Comparison of ENCODE assay signal across 1 cellular context in genomic region chr19:17321655-17322489, GRCh38.
TF ChIP-seq lines count a peak whose summit lies in the region.

No MANE protein-coding gene starts in this region.

TF ChIP-seq in HepG2, 621 proteins besides CTCF, POLR2A, EP300 and RAD21:
- 0 out of 2 replicates have a peak, but pooled peaks have one; percentile 12 for TF ChIP-seq ZNF687 (CRISPR knock-in tag; IDR thresholded peaks at IDR 0.05)
- TF ChIP-seq BCL3 (CRISPR knock-in tag; IDR thresholded peaks at IDR 0.05): no peak
- TF ChIP-seq TCF7L2 (IDR thresholded peaks at IDR 0.05; ENCODE audit: low read depth, low read length): no peak
- no peak for TF ChIP-seq ZMYM3 (CRISPR knock-in tag; IDR thresholded peaks at IDR 0.05)
- TF ChIP-seq AKAP8 (CRISPR knock-in tag; IDR thresholded peaks at IDR 0.05): 0 out of 2 replicates have a peak, but pooled peaks have one; percentile 6
- TF ChIP-seq NR3C1 (CRISPR knock-in tag; IDR thresholded peaks at IDR 0.05): no peak
- TF ChIP-seq, protein P1, sequence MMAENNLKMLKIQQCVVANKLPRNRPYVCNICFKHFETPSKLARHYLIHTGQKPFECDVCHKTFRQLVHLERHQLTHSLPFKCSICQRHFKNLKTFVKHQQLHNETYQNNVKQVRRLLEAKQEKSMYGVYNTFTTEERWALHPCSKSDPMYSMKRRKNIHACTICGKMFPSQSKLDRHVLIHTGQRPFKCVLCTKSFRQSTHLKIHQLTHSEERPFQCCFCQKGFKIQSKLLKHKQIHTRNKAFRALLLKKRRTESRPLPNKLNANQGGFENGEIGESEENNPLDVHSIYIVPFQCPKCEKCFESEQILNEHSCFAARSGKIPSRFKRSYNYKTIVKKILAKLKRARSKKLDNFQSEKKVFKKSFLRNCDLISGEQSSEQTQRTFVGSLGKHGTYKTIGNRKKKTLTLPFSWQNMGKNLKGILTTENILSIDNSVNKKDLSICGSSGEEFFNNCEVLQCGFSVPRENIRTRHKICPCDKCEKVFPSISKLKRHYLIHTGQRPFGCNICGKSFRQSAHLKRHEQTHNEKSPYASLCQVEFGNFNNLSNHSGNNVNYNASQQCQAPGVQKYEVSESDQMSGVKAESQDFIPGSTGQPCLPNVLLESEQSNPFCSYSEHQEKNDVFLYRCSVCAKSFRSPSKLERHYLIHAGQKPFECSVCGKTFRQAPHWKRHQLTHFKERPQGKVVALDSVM (CRISPR knock-in tag; IDR thresholded peaks at IDR 0.05): no peak
- no peak for TF ChIP-seq ZNF703 (CRISPR knock-in tag; IDR thresholded peaks at IDR 0.05; ENCODE audit: borderline replicate concordance)
- TF ChIP-seq, protein P2, sequence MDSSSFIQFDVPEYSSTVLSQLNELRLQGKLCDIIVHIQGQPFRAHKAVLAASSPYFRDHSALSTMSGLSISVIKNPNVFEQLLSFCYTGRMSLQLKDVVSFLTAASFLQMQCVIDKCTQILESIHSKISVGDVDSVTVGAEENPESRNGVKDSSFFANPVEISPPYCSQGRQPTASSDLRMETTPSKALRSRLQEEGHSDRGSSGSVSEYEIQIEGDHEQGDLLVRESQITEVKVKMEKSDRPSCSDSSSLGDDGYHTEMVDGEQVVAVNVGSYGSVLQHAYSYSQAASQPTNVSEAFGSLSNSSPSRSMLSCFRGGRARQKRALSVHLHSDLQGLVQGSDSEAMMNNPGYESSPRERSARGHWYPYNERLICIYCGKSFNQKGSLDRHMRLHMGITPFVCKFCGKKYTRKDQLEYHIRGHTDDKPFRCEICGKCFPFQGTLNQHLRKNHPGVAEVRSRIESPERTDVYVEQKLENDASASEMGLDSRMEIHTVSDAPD (CRISPR knock-in tag; IDR thresholded peaks at IDR 0.05): no peak
- TF ChIP-seq, protein P3, sequence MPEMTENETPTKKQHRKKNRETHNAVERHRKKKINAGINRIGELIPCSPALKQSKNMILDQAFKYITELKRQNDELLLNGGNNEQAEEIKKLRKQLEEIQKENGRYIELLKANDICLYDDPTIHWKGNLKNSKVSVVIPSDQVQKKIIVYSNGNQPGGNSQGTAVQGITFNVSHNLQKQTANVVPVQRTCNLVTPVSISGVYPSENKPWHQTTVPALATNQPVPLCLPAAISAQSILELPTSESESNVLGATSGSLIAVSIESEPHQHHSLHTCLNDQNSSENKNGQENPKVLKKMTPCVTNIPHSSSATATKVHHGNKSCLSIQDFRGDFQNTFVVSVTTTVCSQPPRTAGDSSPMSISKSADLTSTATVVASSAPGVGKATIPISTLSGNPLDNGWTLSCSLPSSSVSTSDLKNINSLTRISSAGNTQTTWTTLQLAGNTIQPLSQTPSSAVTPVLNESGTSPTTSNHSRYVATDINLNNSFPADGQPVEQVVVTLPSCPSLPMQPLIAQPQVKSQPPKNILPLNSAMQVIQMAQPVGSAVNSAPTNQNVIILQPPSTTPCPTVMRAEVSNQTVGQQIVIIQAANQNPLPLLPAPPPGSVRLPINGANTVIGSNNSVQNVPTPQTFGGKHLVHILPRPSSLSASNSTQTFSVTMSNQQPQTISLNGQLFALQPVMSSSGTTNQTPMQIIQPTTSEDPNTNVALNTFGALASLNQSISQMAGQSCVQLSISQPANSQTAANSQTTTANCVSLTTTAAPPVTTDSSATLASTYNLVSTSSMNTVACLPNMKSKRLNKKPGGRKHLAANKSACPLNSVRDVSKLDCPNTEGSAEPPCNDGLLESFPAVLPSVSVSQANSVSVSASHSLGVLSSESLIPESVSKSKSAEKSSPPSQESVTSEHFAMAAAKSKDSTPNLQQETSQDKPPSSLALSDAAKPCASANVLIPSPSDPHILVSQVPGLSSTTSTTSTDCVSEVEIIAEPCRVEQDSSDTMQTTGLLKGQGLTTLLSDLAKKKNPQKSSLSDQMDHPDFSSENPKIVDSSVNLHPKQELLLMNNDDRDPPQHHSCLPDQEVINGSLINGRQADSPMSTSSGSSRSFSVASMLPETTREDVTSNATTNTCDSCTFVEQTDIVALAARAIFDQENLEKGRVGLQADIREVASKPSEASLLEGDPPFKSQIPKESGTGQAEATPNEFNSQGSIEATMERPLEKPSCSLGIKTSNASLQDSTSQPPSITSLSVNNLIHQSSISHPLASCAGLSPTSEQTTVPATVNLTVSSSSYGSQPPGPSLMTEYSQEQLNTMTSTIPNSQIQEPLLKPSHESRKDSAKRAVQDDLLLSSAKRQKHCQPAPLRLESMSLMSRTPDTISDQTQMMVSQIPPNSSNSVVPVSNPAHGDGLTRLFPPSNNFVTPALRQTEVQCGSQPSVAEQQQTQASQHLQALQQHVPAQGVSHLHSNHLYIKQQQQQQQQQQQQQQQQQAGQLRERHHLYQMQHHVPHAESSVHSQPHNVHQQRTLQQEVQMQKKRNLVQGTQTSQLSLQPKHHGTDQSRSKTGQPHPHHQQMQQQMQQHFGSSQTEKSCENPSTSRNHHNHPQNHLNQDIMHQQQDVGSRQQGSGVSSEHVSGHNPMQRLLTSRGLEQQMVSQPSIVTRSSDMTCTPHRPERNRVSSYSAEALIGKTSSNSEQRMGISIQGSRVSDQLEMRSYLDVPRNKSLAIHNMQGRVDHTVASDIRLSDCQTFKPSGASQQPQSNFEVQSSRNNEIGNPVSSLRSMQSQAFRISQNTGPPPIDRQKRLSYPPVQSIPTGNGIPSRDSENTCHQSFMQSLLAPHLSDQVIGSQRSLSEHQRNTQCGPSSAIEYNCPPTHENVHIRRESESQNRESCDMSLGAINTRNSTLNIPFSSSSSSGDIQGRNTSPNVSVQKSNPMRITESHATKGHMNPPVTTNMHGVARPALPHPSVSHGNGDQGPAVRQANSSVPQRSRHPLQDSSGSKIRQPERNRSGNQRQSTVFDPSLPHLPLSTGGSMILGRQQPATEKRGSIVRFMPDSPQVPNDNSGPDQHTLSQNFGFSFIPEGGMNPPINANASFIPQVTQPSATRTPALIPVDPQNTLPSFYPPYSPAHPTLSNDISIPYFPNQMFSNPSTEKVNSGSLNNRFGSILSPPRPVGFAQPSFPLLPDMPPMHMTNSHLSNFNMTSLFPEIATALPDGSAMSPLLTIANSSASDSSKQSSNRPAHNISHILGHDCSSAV (CRISPR knock-in tag; IDR thresholded peaks at IDR 0.05; ENCODE audit: borderline replicate concordance): no peak
- peak; percentile 44 for TF ChIP-seq AGO2 (optimal IDR thresholded peaks at IDR 0.05; ENCODE audit: low read depth, low read length)
- TF ChIP-seq ZNF451 (CRISPR knock-in tag; IDR thresholded peaks at IDR 0.05): no peak
